ENCODE assay signal across 9 cellular contexts in genomic region chr7:143375298-143376034, GRCh38. TPM values are rescaled to one million over a fixed set of nuclear protein-coding genes. Genes with fewer than 3 reads are reported as not detected.
DNase-seq lines count a peak whose midpoint lies in the region; ATAC-seq and TF ChIP-seq lines count a peak whose summit lies in the region.
"Had no signal": no experiment of that assay in that cellular context is flagged by ENCODE, and none has a peak within 500 bp of the region (broad histone marks: within the 10 kb centered on the region; RNA-seq: fewer than 3 reads in every experiment).

No MANE protein-coding gene starts in this region.

- no peaks in the 10 kb centered on the region for H3K9me3 ChIP-seq in spleen
- H3K9me3 ChIP-seq: gastrocnemius medialis had no signal

- no peak for TF ChIP-seq POLR2A in spleen (IDR thresholded peaks at IDR 0.05)

- peaks cover 16 to 87% (median 69%) of the 10 kb centered on the region in 6 donors for H3K4me1 ChIP-seq in spleen

- H3K27ac ChIP-seq in spleen, result peak overlapping the region; percentile 24 to 90 (median 82)

- H3K4me3 ChIP-seq in Jurkat, Clone E6-1 (ENCODE audit: low read length), result peak overlapping the region; percentile 13
- H3K4me3 ChIP-seq in spleen, result peak overlapping the region in 1 of 8 donors; percentile 31
- H3K4me3 ChIP-seq: gastrocnemius medialis had no signal

- TF ChIP-seq CTCF in spleen (IDR thresholded peaks at IDR 0.05 in 8 of 11, conservative IDR thresholded peaks at IDR 0.05 in 3 of 11), result no peak

- no peak for ATAC-seq in HG03175 (IDR thresholded peaks at IDR 0.05; ENCODE audit: unreplicated experiment)
- ATAC-seq in HG02571 (IDR thresholded peaks at IDR 0.05; ENCODE audit: unreplicated experiment), result no peak
- ATAC-seq in HG03095 (IDR thresholded peaks at IDR 0.05; ENCODE audit: unreplicated experiment), result no peak
- ATAC-seq: gastrocnemius medialis had no signal

- WGBS in spleen, 5 donors, result 34 to 68% (median 41%) methylated on average over 6 to 7 of the region's 7 CpGs

- no peaks in the 10 kb centered on the region for H3K27me3 ChIP-seq in spleen (replicated peaks in 1 of 7)
- H3K27me3 ChIP-seq: gastrocnemius medialis had no signal

- DNase-seq in Jurkat, Clone E6-1 (ENCODE audit: low read depth, low spot score), result peak; percentile 88
- DNase-seq in SKM-1 (lab: John Stamatoyannopoulos, UW; ENCODE audit: unreplicated experiment) (peak; percentile 46), cerebellum (ENCODE audit: low spot score) (peak; percentile 86), spleen (peak; percentile 80), germinal center (ENCODE audit: low spot score) (no peak)
- DNase-seq: gastrocnemius medialis had no signal

- intact Hi-C loops in spleen (cut with DNase I; ENCODE audit: low total_unique reads), result no loop called here

- no peaks in the 10 kb centered on the region for H3K36me3 ChIP-seq in spleen
- H3K36me3 ChIP-seq: gastrocnemius medialis had no signal

RNA-seq across cellular contexts. Expression of gene ZYX, which starts 5.7 kb away (rescaled TPM):
- polyA plus RNA-seq in Jurkat, Clone E6-1 (2012; ENCODE audit: insufficient read depth, insufficient read length), result 56.8 TPM
- total RNA-seq in cerebellum (17.4 TPM), spleen (100 to 1,000 TPM; 104 to 439 (median 211) TPM)
- 10 to 100 TPM; 50.3 to 95.6 (median 53.6) TPM for polyA plus RNA-seq in spleen

RNA-seq across cellular contexts. Expression of gene FAM131B, which starts 13.0 kb away (rescaled TPM):
- 1.6 TPM for polyA plus RNA-seq in Jurkat, Clone E6-1 (2012; ENCODE audit: insufficient read depth, insufficient read length)
- total RNA-seq in cerebellum (42.6 TPM), spleen (1 to 10 TPM in 1 of 7 donors, under 1 TPM in 6; 0.20 to 1.4 (median 0.74) TPM)
- under 1 TPM; 0.04 to 0.10 (median 0.09) TPM for polyA plus RNA-seq in spleen

RNA-seq across cellular contexts. Expression of gene EPHA1, which starts 33.2 kb away (rescaled TPM):
- polyA plus RNA-seq in Jurkat, Clone E6-1 (2012; ENCODE audit: insufficient read depth, insufficient read length), result 0.98 TPM
- 1.6 TPM for total RNA-seq in cerebellum
- 1 to 10 TPM; 1.3 to 4.5 (median 3.8) TPM for total RNA-seq in spleen
- 1 to 10 TPM in 2 of 3 donors, under 1 TPM in 1; 0.80 to 1.5 (median 1.1) TPM for polyA plus RNA-seq in spleen
- total RNA-seq: gastrocnemius medialis had no signal

RNA-seq across cellular contexts. Expression of gene CLCN1, which starts 59.6 kb away (rescaled TPM):
- polyA plus RNA-seq in Jurkat, Clone E6-1 (2012; ENCODE audit: insufficient read depth, insufficient read length), result not detected
- not detected for total RNA-seq in cerebellum
- total RNA-seq in spleen, result under 1 TPM in 4 of 7 donors, not detected in 3; 0.07 to 0.54 (median 0.26) TPM
- polyA plus RNA-seq in spleen, result under 1 TPM; 0.06 to 0.08 (median 0.07) TPM

Comparison
In these comparisons a context has a peak if more than half of its experiments do, and no peak if none do; other contexts are left out.
1. RNA of gene FAM131B, which starts 13.0 kb away (total RNA-seq): 42.6 TPM in cerebellum (single experiment); 0.20 to 1.4 TPM in spleen; every median in the first group is over 10 times any median in the second.